ENCODE assay signal across 37 cellular contexts in genomic region chr6:11908706-11909105, GRCh38.
"Had no signal": no experiment of that assay in that cellular context is flagged by ENCODE, and none has a peak within 500 bp of the region (broad histone marks: within the 10 kb centered on the region; RNA-seq: fewer than 3 reads in every experiment).

No MANE protein-coding gene starts in this region.

- H3K4me3 ChIP-seq: adrenal gland, cardiac muscle cell had no signal

- ATAC-seq: activated CD4-positive, alpha-beta T cell treated with anti-CD3 and anti-CD28 coated beads for 36 hours; activated CD4-positive, CD25-positive, alpha-beta regulatory T cell treated with anti-CD3 and anti-CD28 coated beads, Interleukin-2, amount 50 U/mL, for 24 hours; activated CD8-positive, alpha-beta memory T cell treated with anti-CD3 and anti-CD28 coated beads, Interleukin-2, amount 10 ng/mL, durations not matched to agents 7 days and 5 days; activated CD8-positive, alpha-beta T cell treated with anti-CD3 and anti-CD28 coated beads, Interleukin-2, amount 10 ng/mL, durations not matched to agents 7 days and 5 days; activated naive CD4-positive, alpha-beta T cell treated with anti-CD3 and anti-CD28 coated beads, Interleukin-2, amount 50 U/mL, for 72 hours; activated T-cell treated with anti-CD3 and anti-CD28 coated beads, Interleukin-2, amount 50 U/mL, for 4 hours; activated T-cell treated with anti-CD3 and anti-CD28 coated beads, Interleukin-2, amount 50 U/mL, for 72 hours; activated T-helper 17 cell treated with anti-CD3 and anti-CD28 coated beads, Interleukin-2, amount 50 U/mL, for 72 hours; WTC11 had no signal

- H3K27me3 Mint-ChIP-seq: activated CD4-positive, alpha-beta T cell treated with anti-CD3 and anti-CD28 coated beads for 36 hours; activated CD4-positive, alpha-beta T cell treated with anti-CD3 and anti-CD28 coated beads, Interleukin-2, amount 10 ng/mL, durations not matched to agents 7 days and 5 days; activated naive CD8-positive, alpha-beta T cell treated with anti-CD3 and anti-CD28 coated beads for 36 hours had no signal

- H3K27ac ChIP-seq: adrenal gland, cardiac muscle cell, WERI-Rb-1 had no signal

- H3K9me3 Mint-ChIP-seq: activated CD4-positive, alpha-beta memory T cell treated with anti-CD3 and anti-CD28 coated beads, Interleukin-2, amount 10 ng/mL, durations not matched to agents 7 days and 5 days; activated CD4-positive, alpha-beta T cell treated with anti-CD3 and anti-CD28 coated beads, Interleukin-2, amount 10 ng/mL, durations not matched to agents 7 days and 5 days; activated naive CD4-positive, alpha-beta T cell treated with anti-CD3 and anti-CD28 coated beads, Interleukin-2, amount 50 U/mL, for 72 hours; activated T-cell treated with anti-CD3 and anti-CD28 coated beads, Interleukin-2, amount 50 U/mL, for 4 hours; activated T-helper 17 cell treated with anti-CD3 and anti-CD28 coated beads, Interleukin-2, amount 50 U/mL, for 72 hours; central memory CD8-positive, alpha-beta T cell; T-helper 1 cell treated with Interleukin-12 subunit alpha and Interleukin-12 subunit beta and Interleukin-4 antibody, amounts not matched to agents 30 μg/mL and 1 μg/mL, for 36 hours had no signal

- H3K4me3 Mint-ChIP-seq: activated CD4-positive, alpha-beta memory T cell treated with anti-CD3 and anti-CD28 coated beads, Interleukin-2, amount 10 ng/mL, durations not matched to agents 7 days and 5 days; activated CD4-positive, alpha-beta T cell treated with anti-CD3 and anti-CD28 coated beads for 36 hours; activated CD4-positive, alpha-beta T cell treated with anti-CD3 and anti-CD28 coated beads, Interleukin-2, amount 10 ng/mL, durations not matched to agents 7 days and 5 days; activated CD8-positive, alpha-beta memory T cell treated with anti-CD3 and anti-CD28 coated beads, Interleukin-2, amount 10 ng/mL, durations not matched to agents 7 days and 5 days; activated CD8-positive, alpha-beta T cell treated with anti-CD3 and anti-CD28 coated beads, Interleukin-2, amount 10 ng/mL, durations not matched to agents 7 days and 5 days; activated naive CD4-positive, alpha-beta T cell treated with anti-CD3 and anti-CD28 coated beads for 36 hours; activated naive CD8-positive, alpha-beta T cell treated with anti-CD3 and anti-CD28 coated beads for 36 hours; activated T-cell treated with anti-CD3 and anti-CD28 coated beads, Interleukin-2, amount 50 U/mL, for 4 hours; activated T-cell treated with anti-CD3 and anti-CD28 coated beads, Interleukin-2, amount 50 U/mL, for 72 hours; activated T-helper 1 cell treated with anti-CD3 and anti-CD28 coated beads, Interleukin-12 subunit alpha, Interleukin-12 subunit beta, Interleukin-2, Interleukin-4 antibody, amounts not matched to agents 30 ng/mL and 10 ng/mL and 1 ng/mL, durations not matched to agents 14 hours and 24 hours and 36 hours; activated T-helper 17 cell treated with anti-CD3 and anti-CD28 coated beads, Interleukin-2, amount 50 U/mL, for 72 hours; brain; central memory CD8-positive, alpha-beta T cell; T-helper 1 cell treated with Interleukin-12 subunit alpha and Interleukin-12 subunit beta and Interleukin-4 antibody, amounts not matched to agents 30 μg/mL and 1 μg/mL, for 36 hours; T-helper 2 cell treated with Interferon-gamma antibody and Interleukin-4, amounts not matched to agents 5 μg/mL and 100 μg/mL, for 36 hours; WTC11 had no signal

- H3K27ac Mint-ChIP-seq: activated CD4-positive, alpha-beta memory T cell treated with anti-CD3 and anti-CD28 coated beads, Interleukin-2, amount 10 ng/mL, durations not matched to agents 7 days and 5 days; activated CD4-positive, alpha-beta T cell treated with anti-CD3 and anti-CD28 coated beads for 36 hours; activated CD4-positive, alpha-beta T cell treated with anti-CD3 and anti-CD28 coated beads, Interleukin-2, amount 10 ng/mL, durations not matched to agents 7 days and 5 days; activated CD8-positive, alpha-beta memory T cell treated with anti-CD3 and anti-CD28 coated beads, Interleukin-2, amount 10 ng/mL, durations not matched to agents 7 days and 5 days; activated CD8-positive, alpha-beta T cell treated with anti-CD3 and anti-CD28 coated beads, Interleukin-2, amount 10 ng/mL, durations not matched to agents 7 days and 5 days; activated naive CD4-positive, alpha-beta T cell treated with anti-CD3 and anti-CD28 coated beads for 36 hours; activated naive CD4-positive, alpha-beta T cell treated with anti-CD3 and anti-CD28 coated beads, Interleukin-2, amount 50 U/mL, for 72 hours; activated naive CD8-positive, alpha-beta T cell treated with anti-CD3 and anti-CD28 coated beads for 36 hours; activated T-cell treated with anti-CD3 and anti-CD28 coated beads, Interleukin-2, amount 50 U/mL, for 72 hours; activated T-helper 1 cell treated with anti-CD3 and anti-CD28 coated beads, Interleukin-12 subunit alpha, Interleukin-12 subunit beta, Interleukin-2, Interleukin-4 antibody, amounts not matched to agents 30 ng/mL and 10 ng/mL and 1 ng/mL, durations not matched to agents 14 hours and 24 hours and 36 hours; activated T-helper 17 cell treated with anti-CD3 and anti-CD28 coated beads, Interleukin-2, amount 50 U/mL, for 72 hours; T-helper 1 cell treated with Interleukin-12 subunit alpha and Interleukin-12 subunit beta and Interleukin-4 antibody, amounts not matched to agents 30 μg/mL and 1 μg/mL, for 36 hours; T-helper 2 cell treated with Interferon-gamma antibody and Interleukin-4, amounts not matched to agents 5 μg/mL and 100 μg/mL, for 36 hours; WTC11 had no signal

- H3K36me3 Mint-ChIP-seq: activated naive CD8-positive, alpha-beta T cell treated with anti-CD3 and anti-CD28 coated beads for 36 hours; brain had no signal

- H3K9me3 ChIP-seq: adrenal gland had no signal

- H3K36me3 ChIP-seq: adrenal gland, cardiac muscle cell, WERI-Rb-1 had no signal

- H3K27me3 ChIP-seq: adrenal gland, cardiac muscle cell had no signal

- H3K4me1 ChIP-seq: adrenal gland had no signal

- DNase-seq: activated CD4-positive, alpha-beta memory T cell treated with anti-CD3 and anti-CD28 coated beads, Interleukin-2, amount 10 ng/mL, durations not matched to agents 7 days and 5 days; activated CD4-positive, alpha-beta T cell treated with anti-CD3 and anti-CD28 coated beads for 1 hour; activated CD4-positive, alpha-beta T cell treated with anti-CD3 and anti-CD28 coated beads for 36 hours; activated CD4-positive, alpha-beta T cell treated with anti-CD3 and anti-CD28 coated beads for 48 hours; activated CD4-positive, alpha-beta T cell treated with anti-CD3 and anti-CD28 coated beads, Interleukin-2, amount 10 ng/mL, durations not matched to agents 7 days and 5 days; activated CD4-positive, alpha-beta T cell treated with anti-CD3 and anti-CD28 coated beads, Interleukin-2, amount 50 U/mL, for 48 hours; activated CD4-positive, CD25-positive, alpha-beta regulatory T cell; activated CD8-positive, alpha-beta memory T cell treated with anti-CD3 and anti-CD28 coated beads for 24 hours; activated CD8-positive, alpha-beta memory T cell treated with anti-CD3 and anti-CD28 coated beads, Interleukin-2, amount 10 ng/mL, durations not matched to agents 7 days and 5 days; activated CD8-positive, alpha-beta memory T cell treated with anti-CD3 and anti-CD28 coated beads, Interleukin-2, amount 50 U/mL, for 48 hours; activated CD8-positive, alpha-beta T cell treated with anti-CD3 and anti-CD28 coated beads, Interleukin-2, amount 10 ng/mL, durations not matched to agents 7 days and 5 days; activated effector memory CD4-positive, alpha-beta T cell treated with anti-CD3 and anti-CD28 coated beads, Interleukin-2, amount 50 U/mL, for 16 hours; activated gamma-delta T cell treated with Interleukin-2 at 50 U/mL for 16 hours; activated naive CD4-positive, alpha-beta T cell; activated naive CD4-positive, alpha-beta T cell treated with anti-CD3 and anti-CD28 coated beads for 36 hours; activated naive CD4-positive, alpha-beta T cell treated with anti-CD3 and anti-CD28 coated beads, Interleukin-2, amount 50 U/mL, for 16 hours; activated naive CD8-positive, alpha-beta T cell treated with anti-CD3 and anti-CD28 coated beads for 36 hours; activated T-cell treated with anti-CD3 and anti-CD28 coated beads, Interleukin-2, amount 50 U/mL, for 4 hours; activated T-cell treated with anti-CD3 and anti-CD28 coated beads, Interleukin-2, amount 50 U/mL, for 72 hours; adrenal gland; amniotic stem cell; aorta; cerebellar nuclear complex; T-helper 1 cell; T-helper 2 cell; T-helper 9 cell had no signal

- H3K4me1 Mint-ChIP-seq: activated CD4-positive, alpha-beta T cell treated with anti-CD3 and anti-CD28 coated beads, Interleukin-2, amount 10 ng/mL, durations not matched to agents 7 days and 5 days; activated T-helper 17 cell treated with anti-CD3 and anti-CD28 coated beads, Interleukin-2, amount 50 U/mL, for 72 hours; central memory CD8-positive, alpha-beta T cell had no signal
